ENCODE assay signal across 8 cellular contexts in the genomic region with DNA sequence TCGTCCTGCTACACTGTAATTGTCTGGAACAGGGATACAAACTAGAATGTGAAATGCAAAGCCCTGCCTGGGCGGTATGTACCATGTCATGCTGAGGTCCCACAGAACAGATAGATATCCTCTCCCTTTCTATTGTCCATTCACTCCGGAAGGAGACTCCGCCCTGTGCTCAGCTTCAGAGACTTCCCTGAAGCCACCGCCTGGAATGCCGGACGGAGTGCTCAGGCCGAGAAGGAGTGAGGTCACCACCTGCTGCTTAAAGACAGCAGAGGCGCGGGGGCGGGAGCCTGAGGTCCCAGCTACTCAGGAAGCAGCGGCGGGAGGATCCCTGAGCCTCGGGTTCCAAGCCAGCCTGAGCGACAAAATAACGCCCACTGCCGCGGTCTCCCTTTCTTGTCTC. TPM values are rescaled to one million over a fixed set of nuclear protein-coding genes. Genes with fewer than 3 reads are reported as not detected.
DNase-seq lines count a peak whose midpoint lies in the region; ATAC-seq, FAIRE-seq and TF ChIP-seq lines count a peak whose summit lies in the region.

No MANE protein-coding gene starts in this region.

- no peaks in the 10 kb centered on the region for H3K9me3 ChIP-seq in RWPE2 (ENCODE audit: severe bottlenecking)
- no peaks in the 10 kb centered on the region for H3K9me3 ChIP-seq in endothelial cell of umbilical vein (replicated peaks; ENCODE audit: control insufficient read depth, insufficient read depth, low read length)
- no peaks in the 10 kb centered on the region for H3K9me3 ChIP-seq in mucosa of rectum (ENCODE audit: control insufficient read depth in 2 of 2, low read length in 2 of 2)
- no peaks in the 10 kb centered on the region for H3K9me3 ChIP-seq in vagina

- no peak overlapping the region for H3K4me3 ChIP-seq in RWPE2 (ENCODE audit: severe bottlenecking)
- no peak overlapping the region for H3K4me3 ChIP-seq in endothelial cell of umbilical vein (replicated peaks in 1 of 3; ENCODE audit: insufficient read depth in 1 of 3, low read depth in 1 of 3, low read length in 3 of 3)
- peak overlapping the region; percentile 68 to 94 for H3K4me3 ChIP-seq in mucosa of rectum (ENCODE audit: low read length in 2 of 2)
- H3K4me3 ChIP-seq in vagina: peak overlapping the region; percentile 59 to 82

- no peak overlapping the region for H3K4me2 ChIP-seq in endothelial cell of umbilical vein (ENCODE audit: insufficient read depth, low read length)

- TF ChIP-seq POLR2A in endothelial cell of umbilical vein (IDR thresholded peaks at IDR 0.05; ENCODE audit: low read depth, low read length): no peak
- no peak for TF ChIP-seq POLR2A in vagina (IDR thresholded peaks at IDR 0.05)
- no peak for TF ChIP-seq POLR2A in erythroblast (IDR thresholded peaks at IDR 0.05; ENCODE audit: low read length)

- no TSS peak for BruUV-seq in endothelial cell of umbilical vein (replicated peaks; lab: Mats Ljungman, UMichigan)

- FAIRE-seq in endothelial cell of umbilical vein (lab: Jason Lieb, UNC): no peak

- peaks cover 3% of the 10 kb centered on the region for H3K79me2 ChIP-seq in endothelial cell of umbilical vein (ENCODE audit: control insufficient read depth, insufficient read depth, low read length)

- peaks cover 2% of the 10 kb centered on the region for H3K4me1 ChIP-seq in RWPE2 (ENCODE audit: insufficient read depth, poor library complexity, severe bottlenecking)
- peaks cover 9% of the 10 kb centered on the region for H3K4me1 ChIP-seq in endothelial cell of umbilical vein (ENCODE audit: control insufficient read depth, extremely low read depth, insufficient read depth, low read length)
- H3K4me1 ChIP-seq in mucosa of rectum (ENCODE audit: control insufficient read depth in 2 of 2, insufficient read depth in 2 of 2, low read length in 2 of 2): peaks cover 0 to 7% of the 10 kb centered on the region in 2 donors
- peaks cover 23% of the 10 kb centered on the region for H3K4me1 ChIP-seq in vagina

- H3K27me3 ChIP-seq in RWPE2 (ENCODE audit: insufficient read depth, poor library complexity, severe bottlenecking) (no peaks in the 10 kb centered on the region), endothelial cell of umbilical vein (ENCODE audit: control insufficient read depth in 2 of 2, insufficient read depth in 2 of 2, low read length in 2 of 2) (no peaks in the 10 kb centered on the region), mucosa of rectum (ENCODE audit: control insufficient read depth in 2 of 2, insufficient read depth in 2 of 2, low read length in 2 of 2) (no peaks in the 10 kb centered on the region), vagina (no peaks in the 10 kb centered on the region)

- no peak for ATAC-seq in RWPE2 (ENCODE audit: low read depth)

- H3K36me3 ChIP-seq in RWPE2 (ENCODE audit: low read depth) (no peaks in the 10 kb centered on the region; the same call in 1 of the 2 replicates), endothelial cell of umbilical vein (ENCODE audit: control insufficient read depth in 2 of 2, extremely low read depth in 1 of 2, insufficient read depth in 2 of 2, low read length in 2 of 2) (no peaks in the 10 kb centered on the region), mucosa of rectum (ENCODE audit: control insufficient read depth in 2 of 2, insufficient read depth in 2 of 2, low read length in 2 of 2) (no peaks in the 10 kb centered on the region), vagina (no peaks in the 10 kb centered on the region)

- H4K20me1 ChIP-seq in endothelial cell of umbilical vein (replicated peaks; ENCODE audit: control insufficient read depth, extremely low read depth, insufficient read depth, low read length): no peaks in the 10 kb centered on the region

- H3K27ac ChIP-seq in RWPE2 (ENCODE audit: poor library complexity, severe bottlenecking) (peak overlapping the region; percentile 28), endothelial cell of umbilical vein (ENCODE audit: insufficient read depth, low read depth, low read length) (peak overlapping the region; percentile 66), mucosa of rectum (ENCODE audit: low read depth in 2 of 2, low read length in 2 of 2) (peak overlapping the region; percentile 77 to 89), vagina (peak overlapping the region; percentile 82)

- no peaks in the 10 kb centered on the region for H3K9me1 ChIP-seq in endothelial cell of umbilical vein (replicated peaks; ENCODE audit: control insufficient read depth, extremely low read depth, insufficient read depth, low read length)

- dilution Hi-C loops in endothelial cell of umbilical vein (cut with MboI; ENCODE audit: extremely low pct_ligation_motif_present, low sequenced_read_pairs): no loop called here

- DNase-seq in DMS153 (lab: John Stamatoyannopoulos, UW) (peak; percentile 79), RWPE2 (ENCODE audit: low spot score) (no peak), endothelial cell of umbilical vein (ENCODE audit: low read depth, low spot score) (peak; percentile 72), vagina (ENCODE audit: extremely low spot score in 2 of 2) (peak in 1 of 2 donors; percentile 88), cerebellar nuclear complex (lab: John Stamatoyannopoulos, UW) (no peak), NCI-H226 (no peak), erythroblast (lab: John Stamatoyannopoulos, UW) (no peak)

- no peak for TF ChIP-seq CTCF in RWPE2 (IDR thresholded peaks at IDR 0.05; ENCODE audit: poor library complexity, severe bottlenecking)
- TF ChIP-seq CTCF in endothelial cell of umbilical vein (IDR thresholded peaks at IDR 0.05; ENCODE audit: extremely low read depth in 1 of 2, insufficient read depth in 1 of 2, low read depth in 1 of 2, low read length in 2 of 2): no peak
- no peak for TF ChIP-seq CTCF in vagina (IDR thresholded peaks at IDR 0.05)

- POLR2A ChIA-PET in endothelial cell of umbilical vein (lab: Charles Lee): no interaction called here

- intact Hi-C loops in endothelial cell of umbilical vein (cut with micrococcal nuclease): loop anchor here (1.0 to 10.0 kb wide), 7 partner anchors 45 to 640 kb away; a partner anchor contains a TSS
- intact Hi-C loops in vagina (cut with DNase I): no loop called here

- peak overlapping the region; percentile 28 for H2AFZ ChIP-seq in endothelial cell of umbilical vein (ENCODE audit: low read depth, low read length)

- CTCF ChIA-PET in endothelial cell of umbilical vein (lab: Charles Lee): interaction anchor here (1.1 kb wide), 1 partner anchor 341 kb away, joined by 3 read pairs; no protein-coding TSS in a partner anchor

- H3K9ac ChIP-seq in endothelial cell of umbilical vein (replicated peaks; ENCODE audit: extremely low read depth, insufficient read depth, low read length): peak overlapping the region; percentile 49
- H3K9ac ChIP-seq in mucosa of rectum (ENCODE audit: low read depth in 1 of 2, low read length in 2 of 2): peak overlapping the region in 1 of 2 donors; percentile 75

TF ChIP-seq in endothelial cell of umbilical vein, 7 proteins besides CTCF, POLR2A, EP300 and RAD21:
- TF ChIP-seq, protein P1, sequence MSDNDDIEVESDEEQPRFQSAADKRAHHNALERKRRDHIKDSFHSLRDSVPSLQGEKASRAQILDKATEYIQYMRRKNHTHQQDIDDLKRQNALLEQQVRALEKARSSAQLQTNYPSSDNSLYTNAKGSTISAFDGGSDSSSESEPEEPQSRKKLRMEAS (IDR thresholded peaks at IDR 0.05; ENCODE audit: insufficient read depth, insufficient read length): no peak
- TF ChIP-seq POLR2AphosphoS5 (IDR thresholded peaks at IDR 0.05; ENCODE audit: insufficient read depth, low read depth, low read length): peak; percentile 37

RNA-seq across cellular contexts. Expression of a gene that starts 0.9 kb away (rescaled TPM):
- total RNA-seq in endothelial cell of umbilical vein (20.0 and 24.2 TPM in 2 replicates), vagina (6.1 TPM)
- polyA plus RNA-seq in endothelial cell of umbilical vein: 2.5 and 3.1 TPM in 2 replicates
- polyA plus RNA-seq in endothelial cell of umbilical vein (2011; cell fraction: cytosol; rRNA removed): 4.8 and 6.6 TPM in 2 replicates
- 9.1 and 10.3 TPM in 2 replicates for polyA plus RNA-seq in endothelial cell of umbilical vein (2011; cell fraction: nucleus; rRNA removed)
- polyA plus RNA-seq in endothelial cell of umbilical vein (2012): 4.3 and 8.0 TPM in 2 replicates
- 13.3 and 22.2 TPM in 2 replicates for polyA minus RNA-seq in endothelial cell of umbilical vein
- polyA minus RNA-seq in endothelial cell of umbilical vein (2011; cell fraction: cytosol; rRNA and poly(A)+ RNA removed): 2.9 TPM
- 8.4 and 17.4 TPM in 2 replicates for polyA minus RNA-seq in endothelial cell of umbilical vein (2011; cell fraction: nucleus; rRNA and poly(A)+ RNA removed)

RNA-seq across cellular contexts. Expression of a gene that starts 50.9 kb away (rescaled TPM):
- total RNA-seq in endothelial cell of umbilical vein (5.2 and 7.9 TPM in 2 replicates), vagina (13.0 TPM)
- 5.8 and 7.2 TPM in 2 replicates for polyA plus RNA-seq in endothelial cell of umbilical vein
- 3.2 and 5.5 TPM in 2 replicates for polyA plus RNA-seq in endothelial cell of umbilical vein (2011; cell fraction: cytosol; rRNA removed)
- 34.2 and 41.2 TPM in 2 replicates for polyA plus RNA-seq in endothelial cell of umbilical vein (2011; cell fraction: nucleus; rRNA removed)
- 5.0 TPM in 2 replicates for polyA plus RNA-seq in endothelial cell of umbilical vein (2012)
- polyA minus RNA-seq in endothelial cell of umbilical vein: 8.9 and 18.7 TPM in 2 replicates
- polyA minus RNA-seq in endothelial cell of umbilical vein (2011; cell fraction: cytosol; rRNA and poly(A)+ RNA removed): 3.9 TPM
- polyA minus RNA-seq in endothelial cell of umbilical vein (2011; cell fraction: nucleus; rRNA and poly(A)+ RNA removed): 10.1 and 16.3 TPM in 2 replicates

Comparison
In these comparisons a context has a peak if more than half of its experiments do, and no peak if none do; other contexts are left out.
1. DNase-seq: peak in DMS153 (single experiment) and endothelial cell of umbilical vein (single experiment); none in RWPE2 (single experiment), cerebellar nuclear complex (0 of 2), NCI-H226 (single experiment) and erythroblast (0 of 2).
2. H3K27ac ChIP-seq: peak in every context shown above with its lines; median percentile 83 in mucosa of rectum; 82 in vagina; 66 in endothelial cell of umbilical vein; 28 in RWPE2.
3. H3K4me3 ChIP-seq: peak in mucosa of rectum (2 of 2) and vagina (2 of 2); none in RWPE2 (single experiment) and endothelial cell of umbilical vein (0 of 3).